Comparison of ENCODE assay signal across 1 cellular context in genomic region chr16:71837150-71837549, GRCh38.
A peak's percentile ranks its signal among the peaks of the same experiment; 100 is the strongest.
TF ChIP-seq lines count a peak whose summit lies in the region.

No MANE protein-coding gene starts in this region.

TF ChIP-seq in K562, 482 proteins besides CTCF, POLR2A, EP300 and RAD21 (continued from another document):
- TF ChIP-seq BRF2 (IDR thresholded peaks at IDR 0.05; ENCODE audit: borderline replicate concordance, insufficient read depth, insufficient read length) = no peak
- no peak for TF ChIP-seq ARID3B (CRISPR knock-in tag; IDR thresholded peaks at IDR 0.05; ENCODE audit: borderline replicate concordance)
- 0 out of 2 replicates have a peak, but pooled peaks have one; percentile 47 for TF ChIP-seq GATAD2B (IDR thresholded peaks at IDR 0.05; ENCODE audit: borderline replicate concordance)
- TF ChIP-seq CBFA2T2 (conservative IDR thresholded peaks at IDR 0.05) = peak; percentile 74
- TF ChIP-seq SRF (CRISPR knock-in tag; IDR thresholded peaks at IDR 0.05) = no peak
- no peak for TF ChIP-seq JUN (IDR thresholded peaks at IDR 0.05; ENCODE audit: borderline replicate concordance, low read depth, low read length)
- TF ChIP-seq JUN (CRISPR knock-in tag; IDR thresholded peaks at IDR 0.05; ENCODE audit: borderline replicate concordance) = no peak
- TF ChIP-seq CEBPZ (IDR thresholded peaks at IDR 0.05; ENCODE audit: borderline replicate concordance, low read depth, low read length) = no peak
- TF ChIP-seq TFE3 (CRISPR knock-in tag; IDR thresholded peaks at IDR 0.05) = no peak
- TF ChIP-seq CREM (IDR thresholded peaks at IDR 0.05; ENCODE audit: low read depth) = peak; percentile 34; the same call in 1 of the 2 replicates
- no peak for TF ChIP-seq EHMT2 (IDR thresholded peaks at IDR 0.05)
- TF ChIP-seq NUFIP1 (IDR thresholded peaks at IDR 0.05; ENCODE audit: partially characterized antibody) = no peak
- TF ChIP-seq RBM39 (optimal IDR thresholded peaks at IDR 0.05; ENCODE audit: low read depth, low read length) = no peak
- no peak for TF ChIP-seq FOS (IDR thresholded peaks at IDR 0.05; ENCODE audit: extremely low read depth, insufficient read length)
- TF ChIP-seq ZBTB5 (IDR thresholded peaks at IDR 0.05) = no peak
- peak; percentile 60; the same call in 1 of the 2 replicates for TF ChIP-seq PML (IDR thresholded peaks at IDR 0.05; ENCODE audit: low read length)
- TF ChIP-seq, protein P1, sequence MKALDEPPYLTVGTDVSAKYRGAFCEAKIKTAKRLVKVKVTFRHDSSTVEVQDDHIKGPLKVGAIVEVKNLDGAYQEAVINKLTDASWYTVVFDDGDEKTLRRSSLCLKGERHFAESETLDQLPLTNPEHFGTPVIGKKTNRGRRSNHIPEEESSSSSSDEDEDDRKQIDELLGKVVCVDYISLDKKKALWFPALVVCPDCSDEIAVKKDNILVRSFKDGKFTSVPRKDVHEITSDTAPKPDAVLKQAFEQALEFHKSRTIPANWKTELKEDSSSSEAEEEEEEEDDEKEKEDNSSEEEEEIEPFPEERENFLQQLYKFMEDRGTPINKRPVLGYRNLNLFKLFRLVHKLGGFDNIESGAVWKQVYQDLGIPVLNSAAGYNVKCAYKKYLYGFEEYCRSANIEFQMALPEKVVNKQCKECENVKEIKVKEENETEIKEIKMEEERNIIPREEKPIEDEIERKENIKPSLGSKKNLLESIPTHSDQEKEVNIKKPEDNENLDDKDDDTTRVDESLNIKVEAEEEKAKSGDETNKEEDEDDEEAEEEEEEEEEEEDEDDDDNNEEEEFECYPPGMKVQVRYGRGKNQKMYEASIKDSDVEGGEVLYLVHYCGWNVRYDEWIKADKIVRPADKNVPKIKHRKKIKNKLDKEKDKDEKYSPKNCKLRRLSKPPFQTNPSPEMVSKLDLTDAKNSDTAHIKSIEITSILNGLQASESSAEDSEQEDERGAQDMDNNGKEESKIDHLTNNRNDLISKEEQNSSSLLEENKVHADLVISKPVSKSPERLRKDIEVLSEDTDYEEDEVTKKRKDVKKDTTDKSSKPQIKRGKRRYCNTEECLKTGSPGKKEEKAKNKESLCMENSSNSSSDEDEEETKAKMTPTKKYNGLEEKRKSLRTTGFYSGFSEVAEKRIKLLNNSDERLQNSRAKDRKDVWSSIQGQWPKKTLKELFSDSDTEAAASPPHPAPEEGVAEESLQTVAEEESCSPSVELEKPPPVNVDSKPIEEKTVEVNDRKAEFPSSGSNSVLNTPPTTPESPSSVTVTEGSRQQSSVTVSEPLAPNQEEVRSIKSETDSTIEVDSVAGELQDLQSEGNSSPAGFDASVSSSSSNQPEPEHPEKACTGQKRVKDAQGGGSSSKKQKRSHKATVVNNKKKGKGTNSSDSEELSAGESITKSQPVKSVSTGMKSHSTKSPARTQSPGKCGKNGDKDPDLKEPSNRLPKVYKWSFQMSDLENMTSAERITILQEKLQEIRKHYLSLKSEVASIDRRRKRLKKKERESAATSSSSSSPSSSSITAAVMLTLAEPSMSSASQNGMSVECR (CRISPR knock-in tag; IDR thresholded peaks at IDR 0.05) = no peak
- TF ChIP-seq XRCC3 (IDR thresholded peaks at IDR 0.05) = no peak
- TF ChIP-seq TBL1XR1 (IDR thresholded peaks at IDR 0.05; ENCODE audit: low read length in 2 of 2) = no peak
- peak; percentile 19; the same call in 1 of the 2 replicates for TF ChIP-seq MYC (IDR thresholded peaks at IDR 0.05; ENCODE audit: low read depth, low read length)
- no peak for TF ChIP-seq MYC (CRISPR knock-in tag; IDR thresholded peaks at IDR 0.05; ENCODE audit: borderline replicate concordance, low read depth)
- TF ChIP-seq NR1H2 (CRISPR knock-in tag; IDR thresholded peaks at IDR 0.05) = no peak
